ENCODE assay signal across 11 cellular contexts in genomic region chr9:17793713-17794622, GRCh38.
DNase-seq lines count a peak whose midpoint lies in the region; ATAC-seq and TF ChIP-seq lines count a peak whose summit lies in the region.
"Had no signal": no experiment of that assay in that cellular context is flagged by ENCODE, and none has a peak within 500 bp of the region (broad histone marks: within the 10 kb centered on the region; RNA-seq: fewer than 3 reads in every experiment).

No MANE protein-coding gene starts in this region.

- no peaks in the 10 kb centered on the region for H4K20me1 ChIP-seq in Karpas-422 (ENCODE audit: insufficient read depth, low read depth, low read length)

- H3K9me3 ChIP-seq in Karpas-422 (ENCODE audit: low read length) (no peaks in the 10 kb centered on the region), spleen (no peaks in the 10 kb centered on the region), gastroesophageal sphincter (no peaks in the 10 kb centered on the region)

- H3K4me1 Mint-ChIP-seq in nephron progenitor cell, result no peaks in the 10 kb centered on the region

- no peaks in the 10 kb centered on the region for H3K36me3 Mint-ChIP-seq in nephron progenitor cell (ENCODE audit: low read depth)

- no peak overlapping the region for H3K4me3 Mint-ChIP-seq in nephron progenitor cell

- no peaks in the 10 kb centered on the region for H3K79me2 ChIP-seq in Karpas-422 (ENCODE audit: low read length)

- no peak overlapping the region for H3K4me2 ChIP-seq in Karpas-422 (ENCODE audit: low read depth, low read length, poor library complexity, severe bottlenecking)

- TF ChIP-seq CTCF in nephron progenitor cell (IDR thresholded peaks at IDR 0.05) (peak; percentile 14), spleen (IDR thresholded peaks at IDR 0.05 in 8 of 11, conservative IDR thresholded peaks at IDR 0.05 in 3 of 11) (no peak), gastroesophageal sphincter (IDR thresholded peaks at IDR 0.05) (no peak)

- peak; percentile 19 for DNase-seq in ELF-1 (ENCODE audit: low read depth, low spot score)
- peak; percentile 52 for DNase-seq in Karpas-422
- peak; percentile 2 for DNase-seq in amniotic stem cell (lab: John Stamatoyannopoulos, UW)
- DNase-seq in nephron progenitor cell, result peak; percentile 9
- DNase-seq in spleen, result no peak
- DNase-seq in NCI-H2171 (lab: John Stamatoyannopoulos, UW), result no peak
- DNase-seq: effector CD4-positive, alpha-beta T cell; stimulated activated CD4-positive, alpha-beta T cell treated with anti-CD3 and anti-CD28 coated beads, Interleukin-12 subunit alpha, Interleukin-12 subunit beta, amount 100 ng/mL, for 4 hours had no signal

- TF ChIP-seq POLR2A in spleen (IDR thresholded peaks at IDR 0.05) (no peak), gastroesophageal sphincter (IDR thresholded peaks at IDR 0.05) (no peak)

- no peaks in the 10 kb centered on the region for H3K9me2 ChIP-seq in Karpas-422 (replicated peaks; ENCODE audit: insufficient read depth, low read length)

- H3K4me3 ChIP-seq in Karpas-422 (ENCODE audit: low read length) (no peak overlapping the region), spleen (no peak overlapping the region), gastroesophageal sphincter (no peak overlapping the region)

- H3K27ac ChIP-seq in Karpas-422 (ENCODE audit: low read length), result no peak overlapping the region
- no peak overlapping the region for H3K27ac ChIP-seq in spleen
- no peak overlapping the region for H3K27ac ChIP-seq in gastroesophageal sphincter
- H3K27ac ChIP-seq: HL-60 had no signal

- no peak overlapping the region for H3K9ac ChIP-seq in Karpas-422 (ENCODE audit: low read length)

- H3K27me3 ChIP-seq in Karpas-422 (ENCODE audit: low read length) (no peaks in the 10 kb centered on the region), spleen (replicated peaks in 1 of 7) (no peaks in the 10 kb centered on the region), gastroesophageal sphincter (no peaks in the 10 kb centered on the region)

- H2AFZ ChIP-seq in Karpas-422 (ENCODE audit: low read length), result no peak overlapping the region

- 78 to 85% (median 80%) methylated on average over 14 of the region's 14 CpGs for WGBS in spleen, 5 donors
- 74 to 78% methylated on average over 10 to 14 of the region's 14 CpGs for WGBS in gastroesophageal sphincter (ENCODE audit: low coverage in 1 of 2), 2 donors

- intact Hi-C loops in spleen (cut with DNase I; ENCODE audit: low total_unique reads), result no loop called here

- no peak for TF ChIP-seq EP300 in gastroesophageal sphincter (IDR thresholded peaks at IDR 0.05)

- H3K4me1 ChIP-seq in Karpas-422 (ENCODE audit: low read length) (no peaks in the 10 kb centered on the region), spleen (no peaks in the 10 kb centered on the region), gastroesophageal sphincter (no peaks in the 10 kb centered on the region)

- ATAC-seq in HG02759 (IDR thresholded peaks at IDR 0.05; ENCODE audit: unreplicated experiment) (no peak), gastroesophageal sphincter (no peak)

- H3K36me3 ChIP-seq in Karpas-422 (ENCODE audit: insufficient read depth, low read length) (no peaks in the 10 kb centered on the region), spleen (no peaks in the 10 kb centered on the region), gastroesophageal sphincter (no peaks in the 10 kb centered on the region)

- no peaks in the 10 kb centered on the region for H3K27me3 Mint-ChIP-seq in nephron progenitor cell (ENCODE audit: low read depth, poor library complexity)

- H3K9me3 Mint-ChIP-seq in nephron progenitor cell, result no peaks in the 10 kb centered on the region

- H3K27ac Mint-ChIP-seq in nephron progenitor cell, result no peak overlapping the region

Comparison
In these comparisons a context has a peak if more than half of its experiments do, and no peak if none do; other contexts are left out.
1. DNase-seq: peak in ELF-1 (single experiment), Karpas-422 (single experiment), amniotic stem cell (single experiment) and nephron progenitor cell (single experiment); none in spleen (single experiment) and NCI-H2171 (single experiment).